Comparison of ENCODE assay signal across 27 cellular contexts in genomic region chr4:2116687-2117400, GRCh38. TPM values are rescaled to one million over a fixed set of nuclear protein-coding genes. Genes with fewer than 3 reads are reported as not detected.
"Had no signal": no experiment of that assay in that cellular context is flagged by ENCODE, and none has a peak within 500 bp of the region (broad histone marks: within the 10 kb centered on the region; RNA-seq: fewer than 3 reads in every experiment).

No MANE protein-coding gene starts in this region.

- H3K27ac ChIP-seq: colonic mucosa, esophagus muscularis mucosa, gastrocnemius medialis, hepatocyte, neural progenitor cell, parathyroid adenoma, suprapubic skin, transverse colon, upper lobe of right lung, vagina had no signal

- H3K9me3 ChIP-seq: colonic mucosa, esophagus muscularis mucosa, gastrocnemius medialis, mucosa of descending colon, suprapubic skin, transverse colon, upper lobe of right lung, vagina had no signal

- H3K9ac ChIP-seq: neural progenitor cell, parathyroid adenoma had no signal

- ATAC-seq: gastrocnemius medialis; left lobe of liver; mucosa of descending colon; sciatic nerve; stimulated activated naive CD8-positive, alpha-beta T cell treated with anti-CD3 and anti-CD28 coated beads, Interleukin-15, amount 100 ng/mL, for 72 hours; upper lobe of right lung had no signal

- H3K4me1 ChIP-seq: colonic mucosa, esophagus muscularis mucosa, gastrocnemius medialis, neural progenitor cell, parathyroid adenoma, suprapubic skin, transverse colon, upper lobe of right lung, vagina had no signal

- H3K36me3 ChIP-seq: colonic mucosa, esophagus muscularis mucosa, gastrocnemius medialis, neural progenitor cell, suprapubic skin, transverse colon, upper lobe of right lung, vagina had no signal

- H3K27me3 ChIP-seq: colonic mucosa, esophagus muscularis mucosa, gastrocnemius medialis, hepatocyte, neural progenitor cell, suprapubic skin, transverse colon, upper lobe of right lung, vagina had no signal

- H2AFZ ChIP-seq: hepatocyte, neural progenitor cell, parathyroid adenoma had no signal

- H3K4me3 ChIP-seq: colonic mucosa, esophagus muscularis mucosa, gastrocnemius medialis, hepatocyte, lung, mucosa of descending colon, neural progenitor cell, smooth muscle cell, suprapubic skin, transverse colon, upper lobe of right lung, vagina had no signal

- FAIRE-seq: endothelial cell of umbilical vein, kidney had no signal

- DNase-seq: colonic mucosa; effector memory CD4-positive, alpha-beta T cell; gastrocnemius medialis; head of caudate nucleus; kidney; mucosa of descending colon; naive B cell; stimulated activated CD4-positive, alpha-beta T cell treated with anti-CD3 and anti-CD28 coated beads, Interleukin-12 subunit alpha, Interleukin-12 subunit beta, amount 100 ng/mL, for 4 hours; stimulated activated CD4-positive, alpha-beta T cell treated with anti-CD3 and anti-CD28 coated beads, Interleukin-1b, Interleukin-23, amount 100 ng/mL, for 48 hours; stimulated activated CD4-positive, alpha-beta T cell treated with anti-CD3 and anti-CD28 coated beads, Interleukin-4, amount 100 ng/mL, for 1 hour; stimulated activated CD8-positive, alpha-beta memory T cell treated with anti-CD3 and anti-CD28 coated beads, Interleukin-4, amount 100 ng/mL, for 48 hours; stimulated activated naive CD4-positive, alpha-beta T cell; stimulated activated naive CD8-positive, alpha-beta T cell treated with anti-CD3 and anti-CD28 coated beads, Interleukin-15, amount 100 ng/mL, for 72 hours; transverse colon; upper lobe of right lung had no signal

- H3K79me2 ChIP-seq: hepatocyte, parathyroid adenoma had no signal

- H3K4me2 ChIP-seq: hepatocyte, neural progenitor cell, smooth muscle cell had no signal

RNA-seq across cellular contexts. Expression of gene NAT8L, which starts 57.7 kb away (rescaled TPM):
- total RNA-seq: glomerular endothelial cell, smooth muscle cell had no signal
- polyA plus RNA-seq: smooth muscle cell had no signal
